Comparison of ENCODE assay signal across 1 cellular context in genomic region chr10:113026679-113027078, GRCh38.
TF ChIP-seq lines count a peak whose summit lies in the region.

No MANE protein-coding gene starts in this region.

TF ChIP-seq in IMR-90, 13 proteins besides CTCF, POLR2A, EP300 and RAD21:
- TF ChIP-seq RCOR1 (IDR thresholded peaks at IDR 0.05; ENCODE audit: insufficient replicate concordance, low read length) (no peak), USF2 (IDR thresholded peaks at IDR 0.05; ENCODE audit: low read depth, low read length) (no peak), CHD1 (IDR thresholded peaks at IDR 0.05; ENCODE audit: low read depth, low read length) (no peak), FOS (IDR thresholded peaks at IDR 0.05; ENCODE audit: low read depth, low read length) (no peak), RFX5 (IDR thresholded peaks at IDR 0.05; ENCODE audit: low read depth, low read length) (no peak), BHLHE40 (IDR thresholded peaks at IDR 0.05; ENCODE audit: low read depth, low read length) (no peak), ELK1 (IDR thresholded peaks at IDR 0.05; ENCODE audit: borderline replicate concordance, low read depth, low read length) (no peak), CEBPB (IDR thresholded peaks at IDR 0.05; ENCODE audit: low read depth, low read length) (no peak), MXI1 (IDR thresholded peaks at IDR 0.05; ENCODE audit: borderline replicate concordance, low read depth, low read length) (no peak), MAZ (IDR thresholded peaks at IDR 0.05; ENCODE audit: borderline replicate concordance, low read depth, low read length) (no peak), SMC3 (IDR thresholded peaks at IDR 0.05; ENCODE audit: low read depth, low read length) (no peak), NFE2L2 (IDR thresholded peaks at IDR 0.05; ENCODE audit: low read depth, low read length) (no peak), MAFK (IDR thresholded peaks at IDR 0.05; ENCODE audit: low read depth, low read length) (no peak)
